ENCODE assay signal across 8 cellular contexts in genomic region chr9:109320734-109321448, GRCh38. TPM values are rescaled to one million over a fixed set of nuclear protein-coding genes. Genes with fewer than 3 reads are reported as not detected.
DNase-seq lines count a peak whose midpoint lies in the region; ATAC-seq and TF ChIP-seq lines count a peak whose summit lies in the region.

EPB41L4B (minus strand) TSS chr9:109321059; CDS start chr9:109320446, 613 bp downstream.

- peak within 1 kb of the TSS; percentile 17; the same call in 1 of the 2 replicates for H2AFZ ChIP-seq in Karpas-422 (ENCODE audit: low read length)

- H3K4me3 Mint-ChIP-seq in neural crest cell, result peak within 1 kb of the TSS; percentile 92
- H3K4me3 Mint-ChIP-seq in stimulated activated naive CD8-positive, alpha-beta T cell treated with anti-CD3 and anti-CD28 coated beads, Interleukin-15, amount 100 ng/mL, for 72 hours, result peak within 1 kb of the TSS; percentile 83 to 89

- H3K4me2 ChIP-seq in Karpas-422 (ENCODE audit: low read depth, low read length, poor library complexity, severe bottlenecking), result peak within 1 kb of the TSS; percentile 37

- H3K9me2 ChIP-seq in Karpas-422 (replicated peaks; ENCODE audit: insufficient read depth, low read length), result no peaks in the 10 kb centered on the region

- no peak within 1 kb of the TSS; the same call in 1 of the 2 replicates for H3K4me3 ChIP-seq in Karpas-422 (ENCODE audit: low read length)
- H3K4me3 ChIP-seq in fibroblast of villous mesenchyme (ENCODE audit: low read depth, low read length), result peak within 1 kb of the TSS; percentile 40

- no peaks in the 10 kb centered on the region for H3K79me2 ChIP-seq in Karpas-422 (ENCODE audit: low read length)

- peaks cover 4% of the 10 kb centered on the region for H3K4me1 ChIP-seq in Karpas-422 (ENCODE audit: low read length)

- H3K9me3 Mint-ChIP-seq in neural crest cell, result no peaks in the 10 kb centered on the region
- H3K9me3 Mint-ChIP-seq in stimulated activated naive CD8-positive, alpha-beta T cell treated with anti-CD3 and anti-CD28 coated beads, Interleukin-15, amount 100 ng/mL, for 72 hours, result no peaks in the 10 kb centered on the region

- H3K27me3 ChIP-seq in Karpas-422 (ENCODE audit: low read length), result no peaks in the 10 kb centered on the region

- H3K36me3 Mint-ChIP-seq in neural crest cell (ENCODE audit: low read depth), result no peaks in the 10 kb centered on the region

- no peaks in the 10 kb centered on the region for H4K20me1 ChIP-seq in Karpas-422 (ENCODE audit: insufficient read depth, low read depth, low read length)

- no peaks in the 10 kb centered on the region for H3K36me3 ChIP-seq in Karpas-422 (ENCODE audit: insufficient read depth, low read length)

- TF ChIP-seq CTCF in fibroblast of villous mesenchyme (IDR thresholded peaks at IDR 0.05; ENCODE audit: insufficient read depth, low read depth, low read length), result peak; percentile 90
- peak; percentile 97 for TF ChIP-seq CTCF in neural crest cell (conservative IDR thresholded peaks at IDR 0.05)

- peaks cover 9% of the 10 kb centered on the region for H3K4me1 Mint-ChIP-seq in neural crest cell
- H3K4me1 Mint-ChIP-seq in stimulated activated naive CD8-positive, alpha-beta T cell treated with anti-CD3 and anti-CD28 coated beads, Interleukin-15, amount 100 ng/mL, for 72 hours, result peaks cover 25% of the 10 kb centered on the region

- H3K27ac ChIP-seq in Karpas-422 (ENCODE audit: low read length), result no peak within 1 kb of the TSS

- no peak within 1 kb of the TSS for H3K9ac ChIP-seq in Karpas-422 (ENCODE audit: low read length)

- peak; percentile 99 for ATAC-seq in GM21825 (IDR thresholded peaks at IDR 0.05; ENCODE audit: unreplicated experiment)
- ATAC-seq in stimulated activated naive CD8-positive, alpha-beta T cell treated with anti-CD3 and anti-CD28 coated beads, Interleukin-15, amount 100 ng/mL, for 72 hours, result peak; percentile 95

- no peak within 1 kb of the TSS for H3K27ac Mint-ChIP-seq in neural crest cell (ENCODE audit: unreplicated experiment)
- peak within 1 kb of the TSS in 1 of 2 donors; percentile 50 for H3K27ac Mint-ChIP-seq in stimulated activated naive CD8-positive, alpha-beta T cell treated with anti-CD3 and anti-CD28 coated beads, Interleukin-15, amount 100 ng/mL, for 72 hours

- peaks cover 69% of the 10 kb centered on the region for H3K27me3 Mint-ChIP-seq in neural crest cell (ENCODE audit: low read depth)
- peaks cover 77% of the 10 kb centered on the region for H3K27me3 Mint-ChIP-seq in stimulated activated naive CD8-positive, alpha-beta T cell treated with anti-CD3 and anti-CD28 coated beads, Interleukin-15, amount 100 ng/mL, for 72 hours

- DNase-seq in DMS79 treated with DMSO at 0.1 percent for 48 hours (lab: John Stamatoyannopoulos, UW) (peak; percentile 62), Karpas-422 (peak; percentile 95), RPMI7951 (ENCODE audit: low read depth) (peak; percentile 49), fibroblast of villous mesenchyme (ENCODE audit: low read depth) (peak; percentile 79), neural crest cell (ENCODE audit: low read depth, low spot score) (peak; percentile 90)
- DNase-seq in activated effector memory CD4-positive, alpha-beta T cell treated with Interleukin-2 at 50 U/mL for 16 hours, result peak; percentile 70
- DNase-seq in stimulated activated naive CD8-positive, alpha-beta T cell treated with anti-CD3 and anti-CD28 coated beads, Interleukin-15, amount 100 ng/mL, for 72 hours, result peak; percentile 91 to 93

- H3K9me3 ChIP-seq in Karpas-422 (ENCODE audit: low read length), result no peaks in the 10 kb centered on the region

RNA-seq across cellular contexts. Expression of gene EPB41L4B, which starts in this region (rescaled TPM):
- total RNA-seq in Karpas-422 (2014; rRNA removed; shearing (Covaris generic); ENCODE audit: low replicate concordance), result not detected in 2 replicates
- under 0.01 TPM in 1 of 2 replicates, not detected in the other for total RNA-seq in RPMI7951 (2014; rRNA removed; shearing (Covaris generic))
- under 0.01 and 0.32 TPM in 2 replicates for total RNA-seq in fibroblast of villous mesenchyme
- 1.2 and 1.4 TPM in 2 replicates for total RNA-seq in neural crest cell

Comparison
In these comparisons a context has a peak if more than half of its experiments do, and no peak if none do; other contexts are left out.
1. Peak in DNase-seq and H3K4me2 ChIP-seq in Karpas-422; RNA of the gene not detected or under 1 TPM.
2. Peak in DNase-seq in RPMI7951; RNA of the gene not detected or under 1 TPM.
3. Peak in DNase-seq and H3K4me3 ChIP-seq in fibroblast of villous mesenchyme; RNA of the gene not detected or under 1 TPM.